In the genomic region with DNA sequence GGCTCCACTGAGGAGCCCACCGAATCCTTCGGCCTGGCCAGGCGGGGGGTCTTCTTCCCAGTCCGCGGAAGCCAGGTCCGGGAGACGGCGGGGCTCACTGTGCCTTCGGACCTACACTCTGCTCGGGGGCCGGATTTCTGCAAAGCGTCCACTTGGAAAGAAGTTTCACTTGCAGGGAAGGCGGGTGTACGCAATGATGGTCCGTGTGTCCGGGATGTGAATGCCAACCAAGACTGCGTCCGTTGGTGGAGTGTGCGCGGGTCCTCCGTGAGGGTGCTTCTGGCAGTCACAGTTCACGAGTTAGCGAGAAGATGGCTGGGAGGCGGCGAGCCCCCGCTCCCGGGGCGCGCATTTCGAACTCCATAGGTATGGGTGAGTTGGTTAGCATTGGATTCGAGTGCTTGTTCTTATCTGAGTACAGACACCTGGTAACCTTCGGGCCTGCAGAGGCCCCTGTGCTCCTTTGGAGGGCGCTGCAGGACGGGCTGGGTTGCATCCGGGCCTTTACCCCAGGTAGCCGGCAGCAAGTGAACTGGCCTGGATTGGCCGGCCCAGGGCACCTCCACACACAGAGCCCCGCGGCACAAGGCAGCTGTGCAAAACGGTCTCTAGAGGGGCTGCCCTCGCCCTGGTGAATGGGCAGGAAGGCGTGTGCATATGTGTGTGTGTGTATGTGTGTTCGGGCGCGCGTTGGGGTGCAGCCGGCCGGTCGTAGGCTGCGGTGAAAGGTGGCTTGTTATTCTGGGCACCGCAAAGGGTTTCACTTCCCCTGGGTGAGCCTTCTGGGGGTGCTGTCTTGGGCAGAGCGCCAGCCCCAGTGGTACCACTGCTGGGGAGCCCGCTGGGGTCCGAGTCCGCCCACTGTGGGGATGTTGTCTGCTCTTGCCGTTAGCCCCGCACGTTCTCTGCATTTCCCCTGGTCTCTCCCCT, we compare ENCODE assay signal across 1 cellular context.
TF ChIP-seq lines count a peak whose summit lies in the region.

No MANE protein-coding gene starts in this region.

TF ChIP-seq in IMR-90, 13 proteins besides CTCF, POLR2A, EP300 and RAD21:
- TF ChIP-seq RCOR1 (IDR thresholded peaks at IDR 0.05; ENCODE audit: insufficient replicate concordance, low read length) (no peak), MXI1 (IDR thresholded peaks at IDR 0.05; ENCODE audit: borderline replicate concordance, low read depth, low read length) (no peak), NFE2L2 (IDR thresholded peaks at IDR 0.05; ENCODE audit: low read depth, low read length) (no peak), MAFK (IDR thresholded peaks at IDR 0.05; ENCODE audit: low read depth, low read length) (no peak)
